In the genomic region with DNA sequence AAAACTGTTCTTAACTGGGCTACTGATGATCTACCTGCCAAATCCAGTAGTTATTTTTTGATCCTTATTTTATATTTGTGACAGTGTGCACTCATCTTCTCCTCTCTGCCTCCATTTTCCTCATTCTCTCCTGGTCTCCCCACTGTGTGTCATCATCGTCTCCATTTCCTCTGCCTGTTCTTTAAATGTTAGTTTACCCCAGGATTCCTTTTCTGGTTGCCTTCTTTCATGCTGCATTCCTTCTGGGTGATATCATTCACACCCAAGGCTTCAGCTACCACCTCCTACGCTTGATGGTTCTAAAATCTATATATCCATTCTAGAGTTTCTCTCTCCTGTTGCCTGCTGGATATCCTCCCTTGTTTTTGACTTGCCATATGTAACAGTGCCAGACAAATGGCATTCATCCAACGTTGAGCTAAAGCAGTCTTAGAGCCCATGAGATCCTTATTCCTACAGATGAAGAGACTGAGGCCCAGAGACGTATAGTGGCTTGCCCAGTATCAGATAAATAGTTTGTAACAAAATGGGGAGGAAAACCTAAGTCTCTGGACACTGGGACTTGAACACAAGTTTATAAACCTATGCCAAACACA, we compare ENCODE assay signal across 13 cellular contexts.
A peak's percentile ranks its signal among the peaks of the same experiment; 100 is the strongest.
DNase-seq lines count a peak whose midpoint lies in the region; ATAC-seq, FAIRE-seq and TF ChIP-seq lines count a peak whose summit lies in the region.
"Had no signal": no experiment of that assay in that cellular context is flagged by ENCODE, and none has a peak within 500 bp of the region (broad histone marks: within the 10 kb centered on the region; RNA-seq: fewer than 3 reads in every experiment).

No MANE protein-coding gene starts in this region.

- H4K8ac ChIP-seq in H1 (ENCODE audit: extremely low read depth, insufficient read depth, low read length) = no peak overlapping the region

- H3K18ac ChIP-seq in H1 (ENCODE audit: extremely low read depth, low read length) = peak overlapping the region; percentile 15; the same call in 1 of the 2 replicates

- peaks cover 66% of the 10 kb centered on the region for H3K4me1 ChIP-seq in PC-9 (replicated peaks; ENCODE audit: insufficient read depth)
- peaks cover 0 to 19% (median 15%) of the 10 kb centered on the region in 4 experiments; a peak in 5 of 7 replicates for H3K4me1 ChIP-seq in H1 (replicated peaks in 1 of 4; ENCODE audit: control insufficient read depth in 3 of 4, insufficient read depth in 4 of 4, low read length in 3 of 4)
- peaks cover 68% of the 10 kb centered on the region for H3K4me1 ChIP-seq in mesodermal cell (ENCODE audit: control insufficient read depth, insufficient read depth, low read length, poor library complexity, severe bottlenecking)

- H3K79me1 ChIP-seq in H1 (ENCODE audit: low read depth, low read length) = no peaks in the 10 kb centered on the region; the same call in 1 of the 2 replicates

- POLR2A ChIA-PET in PC-9 (lab: Charles Lee; ENCODE audit: unreplicated experiment) (interaction anchor here (0.7 kb wide), 1 partner anchor 220 kb away, joined by 9 read pairs; no protein-coding TSS in a partner anchor), H1 (lab: Charles Lee; ENCODE audit: partially characterized antibody) (interaction anchor here (0.7 to 1.6 kb wide), 4 partner anchors 8 to 109 kb away, joined by 3 to 5 read pairs (median 3); a partner anchor contains a TSS)

- DNase-seq in EL = peak; percentile 89
- peak; percentile 19 to 61 for DNase-seq in PC-9
- peak in 1 of 2 experiments; percentile 3 for DNase-seq in H1 (ENCODE audit: low read depth in 1 of 2, low spot score in 2 of 2)
- DNase-seq in NCI-H2196 treated with DMSO at 0.1 percent for 48 hours (lab: John Stamatoyannopoulos, UW; ENCODE audit: unreplicated experiment) = no peak
- DNase-seq in NCI-H2081 treated with DMSO at 0.1 percent for 48 hours (lab: John Stamatoyannopoulos, UW) = no peak
- no peak for DNase-seq in lower leg skin (ENCODE audit: low spot score in 2 of 2)
- DNase-seq: activated CD4-positive, CD25-positive, alpha-beta regulatory T cell treated with anti-CD3 and anti-CD28 coated beads, Interleukin-2, amount 50 U/mL, for 72 hours; CD4-positive, alpha-beta T cell; colonic mucosa; NCI-H2029 treated with DMSO at 0.1 percent for 48 hours; Peyer's patch had no signal

- H3K23me2 ChIP-seq in H1 (ENCODE audit: low read depth, low read length) = no peaks in the 10 kb centered on the region

- H3K23ac ChIP-seq in H1 (ENCODE audit: insufficient read length) = no peak overlapping the region

- no peak for TF ChIP-seq EP300 in H1 (IDR thresholded peaks at IDR 0.05; ENCODE audit: borderline replicate concordance in 1 of 2, low read depth in 2 of 2, low read length in 2 of 2)

- no peak for TF ChIP-seq RAD21 in H1 (IDR thresholded peaks at IDR 0.05 in 1 of 2, conservative IDR thresholded peaks at IDR 0.05 in 1 of 2; ENCODE audit: low read depth in 2 of 2, low read length in 2 of 2)

- no peak overlapping the region for H2AK5ac ChIP-seq in H1 (ENCODE audit: low read depth, low read length)

- H4K91ac ChIP-seq in H1 (replicated peaks; ENCODE audit: insufficient read length, low read length) = peak overlapping the region; percentile 12

- no peak overlapping the region for H2BK15ac ChIP-seq in H1 (ENCODE audit: low read length)

- 53% methylated on average over 4 of the region's 4 CpGs; no CpG with 5 or more reads in 1 of the 2 experiments for WGBS in H1 (ENCODE audit: extremely low coverage in 1 of 2, insufficient coverage in 1 of 2, insufficient read length in 1 of 2, insufficient replicate concordance in 2 of 2, low coverage in 1 of 2, low lambda C conversion rate in 2 of 2, missing lambda C conversion rate in 1 of 2), 2 experiments
- WGBS in mesodermal cell (ENCODE audit: insufficient coverage in 2 of 2), 2 experiments = 11 to 25% methylated on average over 3 to 4 of the region's 4 CpGs
- 50 to 54% methylated on average over 4 of the region's 4 CpGs for WGBS in lower leg skin, 2 donors

- no peak overlapping the region for H3K14ac ChIP-seq in H1 (ENCODE audit: insufficient read length)

- H3K79me2 ChIP-seq in PC-9 (ENCODE audit: low read depth) (peaks cover 58% of the 10 kb centered on the region), H1 (ENCODE audit: control insufficient read depth in 1 of 2, insufficient read depth in 2 of 2, low read length in 2 of 2) (peaks cover 0 to 38% of the 10 kb centered on the region in 2 experiments; a peak in 2 of 4 replicates)

- H4K5ac ChIP-seq in H1 (ENCODE audit: insufficient read length, low read depth, low read length) = no peak overlapping the region

- no peak overlapping the region for H3K9ac ChIP-seq in H1 (replicated peaks in 1 of 4; ENCODE audit: extremely low read depth in 1 of 4, low read depth in 3 of 4, low read length in 3 of 4)

- FAIRE-seq in H1 (lab: Jason Lieb, UNC) = peak; percentile 7

- TF ChIP-seq CTCF in PC-9 (conservative IDR thresholded peaks at IDR 0.05) (no peak), H1 (IDR thresholded peaks at IDR 0.05; ENCODE audit: control extremely low read depth in 1 of 3, insufficient read depth in 1 of 3, low read depth in 1 of 3, low read length in 3 of 3) (no peak), lower leg skin (IDR thresholded peaks at IDR 0.05) (no peak)

- peak overlapping the region; percentile 18 for H3K4me2 ChIP-seq in PC-9
- H3K4me2 ChIP-seq in H1 (ENCODE audit: insufficient read depth in 1 of 2, low read depth in 2 of 2, low read length in 2 of 2) = peak overlapping the region in 1 of 2 experiments; percentile 43; a peak in 2 of 4 replicates

- intact Hi-C loops in PC-9 (cut with micrococcal nuclease; ENCODE audit: unreplicated experiment) = no loop called here
- intact Hi-C loops in lower leg skin (cut with DNase I; ENCODE audit: low total_unique reads) = no loop called here

- H3K4me3 ChIP-seq in PC-9 (no peak overlapping the region), H1 (ENCODE audit: extremely low read depth in 1 of 4, insufficient read depth in 2 of 4, low read depth in 3 of 4, low read length in 4 of 4) (no peak overlapping the region), mesodermal cell (ENCODE audit: extremely low read depth, insufficient read depth, low read length, poor library complexity, severe bottlenecking) (no peak overlapping the region), lower leg skin (ENCODE audit: low read depth, poor library complexity, severe bottlenecking) (no peak overlapping the region)
- H3K4me3 ChIP-seq: colonic mucosa, Peyer's patch had no signal

- no peak for ATAC-seq in GM19351 (IDR thresholded peaks at IDR 0.05; ENCODE audit: unreplicated experiment)

- TF ChIP-seq POLR2A in H1 (IDR thresholded peaks at IDR 0.05; ENCODE audit: control extremely low read depth in 1 of 2, low read depth in 2 of 2, low read length in 2 of 2) (no peak), lower leg skin (IDR thresholded peaks at IDR 0.05) (no peak)

- CTCF ChIA-PET in PC-9 (lab: Charles Lee) (interaction anchor here (0.6 kb wide), 1 partner anchor 220 kb away, joined by 9 read pairs; no protein-coding TSS in a partner anchor), H1 (lab: Charles Lee; ENCODE audit: partially characterized antibody) (interaction anchor here (0.6 kb wide), 1 partner anchor 45 kb away, joined by 3 read pairs; no protein-coding TSS in a partner anchor)

- no peaks in the 10 kb centered on the region for H3K27me3 ChIP-seq in PC-9 (ENCODE audit: insufficient read depth, low read depth)
- no peaks in the 10 kb centered on the region for H3K27me3 ChIP-seq in H1 (replicated peaks in 1 of 4; ENCODE audit: control insufficient read depth in 3 of 4, extremely low read depth in 1 of 4, insufficient read depth in 3 of 4, low read length in 3 of 4)
- H3K27me3 ChIP-seq: colonic mucosa, Peyer's patch had no signal

- no peak overlapping the region for H2BK5ac ChIP-seq in H1 (ENCODE audit: low read depth, low read length)

- H4K20me1 ChIP-seq in PC-9 (ENCODE audit: insufficient read depth) (no peaks in the 10 kb centered on the region), H1 (replicated peaks in 1 of 2; ENCODE audit: control insufficient read depth in 1 of 2, insufficient read depth in 2 of 2, low read length in 2 of 2) (no peaks in the 10 kb centered on the region)

- BruUV-seq in PC-9 (replicated peaks; lab: Mats Ljungman, UMichigan) = no TSS peak

- no peak overlapping the region for H2BK20ac ChIP-seq in H1 (ENCODE audit: low read length)

- no peaks in the 10 kb centered on the region; the same call in 1 of the 2 replicates for H3K9me2 ChIP-seq in PC-9 (ENCODE audit: insufficient read depth)

- H3K9me3 ChIP-seq in PC-9 (ENCODE audit: insufficient read depth, low read depth) (no peaks in the 10 kb centered on the region), H1 (ENCODE audit: insufficient read depth in 2 of 2, low read depth in 1 of 2, low read length in 1 of 2) (no peaks in the 10 kb centered on the region), mesodermal cell (ENCODE audit: control insufficient read depth, low read length) (no peaks in the 10 kb centered on the region)
- H3K9me3 ChIP-seq: colonic mucosa, Peyer's patch had no signal

- H2AFZ ChIP-seq in PC-9 = no peak overlapping the region
- no peak overlapping the region for H2AFZ ChIP-seq in H1 (ENCODE audit: low read length)

- no peak overlapping the region for H2BK120ac ChIP-seq in H1 (replicated peaks; ENCODE audit: low read depth, low read length)

- H3K27ac ChIP-seq in PC-9 = peak overlapping the region; percentile 86
- H3K27ac ChIP-seq in H1 (ENCODE audit: low read depth, low read length) = no peak overlapping the region; the same call in 1 of the 2 replicates
- H3K27ac ChIP-seq in mesodermal cell (ENCODE audit: low read depth, low read length, severe bottlenecking) = peak overlapping the region; percentile 93
- H3K27ac ChIP-seq: colonic mucosa, Peyer's patch had no signal

- H3K56ac ChIP-seq in H1 (replicated peaks; ENCODE audit: insufficient read length, low read depth, low read length) = no peak overlapping the region

- peaks cover 4% of the 10 kb centered on the region; the same call in 1 of the 2 replicates for H3K36me3 ChIP-seq in PC-9 (ENCODE audit: low read depth)
- H3K36me3 ChIP-seq in H1 (ENCODE audit: control insufficient read depth in 2 of 4, insufficient read depth in 4 of 4, low read length in 3 of 4) = no peaks in the 10 kb centered on the region
- no peaks in the 10 kb centered on the region for H3K36me3 ChIP-seq in mesodermal cell (ENCODE audit: control insufficient read depth, insufficient read depth, low read length)
- H3K36me3 ChIP-seq: colonic mucosa, Peyer's patch had no signal

- H3K4ac ChIP-seq in H1 (replicated peaks; ENCODE audit: insufficient read length, low read depth, low read length) = no peak overlapping the region

- peaks cover 55% of the 10 kb centered on the region for H3F3A ChIP-seq in PC-9 (ENCODE audit: insufficient read depth, low read depth)

- no peak overlapping the region; the same call in 1 of the 2 replicates for H2BK12ac ChIP-seq in H1 (ENCODE audit: low read depth, low read length)

TF ChIP-seq in H1, 55 proteins besides CTCF, POLR2A, EP300 and RAD21 (continues in another document):
- TF ChIP-seq JUN (IDR thresholded peaks at IDR 0.05; ENCODE audit: low read depth, low read length) (peak; percentile 92), TAF1 (IDR thresholded peaks at IDR 0.05; ENCODE audit: low read depth, low read length) (no peak), SIRT6 (IDR thresholded peaks at IDR 0.05; ENCODE audit: low read length) (no peak), TCF12 (IDR thresholded peaks at IDR 0.05; ENCODE audit: low read depth, low read length) (no peak), SP4 (IDR thresholded peaks at IDR 0.05; ENCODE audit: low read length) (no peak), KDM5A (IDR thresholded peaks at IDR 0.05; ENCODE audit: low read length) (no peak)

Comparison
In these comparisons a context has a peak if more than half of its experiments do, and no peak if none do; other contexts are left out.
1. DNase-seq: peak in EL (single experiment) and PC-9 (2 of 2); none in NCI-H2196 treated with DMSO at 0.1 percent for 48 hours (single experiment), NCI-H2081 treated with DMSO at 0.1 percent for 48 hours (single experiment) and lower leg skin (0 of 2).